ENCODE assay signal across 20 cellular contexts in the genomic region with DNA sequence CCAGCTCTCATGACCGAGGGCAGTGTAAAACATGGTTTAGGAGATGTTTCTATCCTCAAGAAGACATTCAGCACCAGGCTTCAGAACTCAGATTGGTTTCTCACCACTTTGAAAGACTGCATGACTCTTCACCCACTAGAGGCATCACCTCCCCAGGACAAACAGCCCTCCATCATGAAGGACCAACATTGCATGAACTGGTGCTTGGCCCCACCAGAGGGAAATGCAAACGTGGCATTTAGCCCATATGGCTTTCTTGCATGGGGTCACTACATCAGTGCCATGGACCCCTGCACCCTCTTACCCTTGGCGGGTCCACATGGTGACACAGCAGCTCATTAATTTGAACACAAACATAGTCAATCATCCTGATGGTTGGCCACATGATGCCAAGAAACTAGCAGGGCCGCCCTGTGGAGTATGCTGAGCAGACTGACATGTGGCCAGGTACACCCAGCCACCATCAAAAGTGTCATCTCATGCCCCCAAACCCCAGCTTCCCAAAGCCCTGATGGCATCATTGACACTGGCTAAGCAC.
DNase-seq lines count a peak whose midpoint lies in the region; TF ChIP-seq lines count a peak whose summit lies in the region.
"Had no signal": no experiment of that assay in that cellular context is flagged by ENCODE, and none has a peak within 500 bp of the region (broad histone marks: within the 10 kb centered on the region; RNA-seq: fewer than 3 reads in every experiment).

No MANE protein-coding gene starts in this region.

- no peaks in the 10 kb centered on the region for H3K9me3 Mint-ChIP-seq in osteocyte (ENCODE audit: unreplicated experiment)
- H3K9me3 Mint-ChIP-seq: CD8-positive, alpha-beta T cell had no signal

- H3K9me2 ChIP-seq in OCI-LY7 (ENCODE audit: insufficient read depth, low read length) = no peaks in the 10 kb centered on the region
- H3K9me2 ChIP-seq: SK-N-SH had no signal

- POLR2A ChIA-PET in OCI-LY7 (lab: Charles Lee) = interaction anchor here (0.5 to 0.8 kb wide), 4 partner anchors 14 to 671 kb away, joined by 3 to 6 read pairs (median 4); no protein-coding TSS in a partner anchor

- intact Hi-C loops in cardiac septum (cut with DNase I) = no loop called here
- intact Hi-C loops in OCI-LY7 (cut with micrococcal nuclease; ENCODE audit: unreplicated experiment) = loop anchor here (5.0 kb wide), 1 partner anchor 200 kb away; no protein-coding TSS in a partner anchor

- DNase-seq in right atrium auricular region (ENCODE audit: low spot score) (peak; percentile 4), cardiac septum (ENCODE audit: low spot score) (no peak), OCI-LY7 (ENCODE audit: low spot score) (no peak), osteocyte (ENCODE audit: extremely low spot score, unreplicated experiment) (peak; percentile 51), substantia nigra (lab: John Stamatoyannopoulos, UW) (no peak), NCI-H345 (lab: John Stamatoyannopoulos, UW) (no peak)
- DNase-seq in activated CD4-positive, CD25-positive, alpha-beta regulatory T cell (lab: John Stamatoyannopoulos, UW) = no peak
- DNase-seq in activated CD4-positive, alpha-beta T cell treated with anti-CD3 and anti-CD28 coated beads, Interleukin-2, amount 50 U/mL, for 48 hours = no peak
- DNase-seq: 8988T; CD8-positive, alpha-beta T cell; GM23248; NCI-H1092 treated with DMSO at 0.1 percent for 48 hours; NCI-H146; NCI-H2081; NCI-H2171 treated with DMSO at 0.1 percent for 48 hours; NCI-H446 treated with DMSO at 0.1 percent for 48 hours; SHP77; SK-N-SH had no signal

- H2AFZ ChIP-seq in OCI-LY7 (ENCODE audit: low read length) = peak overlapping the region; percentile 57; the same call in 1 of the 2 replicates
- H2AFZ ChIP-seq: GM23248 had no signal

- no peaks in the 10 kb centered on the region for H3K4me1 Mint-ChIP-seq in osteocyte (ENCODE audit: unreplicated experiment)

- TF ChIP-seq CTCF in right atrium auricular region (IDR thresholded peaks at IDR 0.05) (no peak), OCI-LY7 (conservative IDR thresholded peaks at IDR 0.05; ENCODE audit: low read length) (no peak), osteocyte (IDR thresholded peaks at IDR 0.05) (no peak)

- no peaks in the 10 kb centered on the region for H3K79me2 ChIP-seq in OCI-LY7 (ENCODE audit: insufficient read depth, low read depth, low read length)

- CTCF ChIA-PET in OCI-LY7 (lab: Charles Lee; ENCODE audit: unreplicated experiment) = interaction anchor here (1.5 kb wide), 1 partner anchor 14 kb away, joined by 4 read pairs; no protein-coding TSS in a partner anchor

- no peak overlapping the region for H3K4me3 Mint-ChIP-seq in osteocyte (ENCODE audit: unreplicated experiment)
- H3K4me3 Mint-ChIP-seq: CD8-positive, alpha-beta T cell had no signal

- H3K36me3 ChIP-seq in right atrium auricular region (no peaks in the 10 kb centered on the region), OCI-LY7 (ENCODE audit: insufficient read depth, low read length) (no peaks in the 10 kb centered on the region)
- H3K36me3 ChIP-seq: HAP-1 had no signal

- H3K4me2 ChIP-seq in OCI-LY7 (ENCODE audit: low read length) = peak overlapping the region; percentile 53
- H3K4me2 ChIP-seq: SK-N-SH had no signal

- peaks cover 0 to 14% of the 10 kb centered on the region in 2 donors for H3K4me1 ChIP-seq in right atrium auricular region
- peaks cover 38% of the 10 kb centered on the region for H3K4me1 ChIP-seq in OCI-LY7 (ENCODE audit: insufficient read depth, low read length, poor library complexity, severe bottlenecking)
- H3K4me1 ChIP-seq: HAP-1 had no signal

- H3K36me3 Mint-ChIP-seq in osteocyte (ENCODE audit: unreplicated experiment) = no peaks in the 10 kb centered on the region
- H3K36me3 Mint-ChIP-seq: CD8-positive, alpha-beta T cell had no signal

- no peaks in the 10 kb centered on the region for H3K9me3 ChIP-seq in right atrium auricular region
- no peaks in the 10 kb centered on the region for H3K9me3 ChIP-seq in OCI-LY7 (ENCODE audit: low read length)
- H3K9me3 ChIP-seq: HAP-1, SK-N-SH had no signal

- no peak overlapping the region for H3K4me3 ChIP-seq in right atrium auricular region
- peak overlapping the region; percentile 25 for H3K4me3 ChIP-seq in OCI-LY7 (ENCODE audit: low read depth, low read length, poor library complexity, severe bottlenecking)
- H3K4me3 ChIP-seq: GM23248, HAP-1, K562 had no signal

- H3K27ac Mint-ChIP-seq in osteocyte (ENCODE audit: unreplicated experiment) = no peak overlapping the region
- H3K27ac Mint-ChIP-seq: CD8-positive, alpha-beta T cell had no signal

- no TSS peak for BruUV-seq in OCI-LY7 (replicated peaks; lab: Mats Ljungman, UMichigan)

- no peak overlapping the region for H3K27ac ChIP-seq in right atrium auricular region
- peak overlapping the region; percentile 53 for H3K27ac ChIP-seq in OCI-LY7 (ENCODE audit: low read depth, low read length, poor library complexity, severe bottlenecking)
- no peak overlapping the region for H3K27ac ChIP-seq in substantia nigra (ENCODE audit: low read depth, low read length, poor library complexity, severe bottlenecking)
- H3K27ac ChIP-seq: GM23248 had no signal

- no peaks in the 10 kb centered on the region for H3K27me3 ChIP-seq in right atrium auricular region

- H3K27me3 Mint-ChIP-seq in osteocyte (ENCODE audit: unreplicated experiment) = no peaks in the 10 kb centered on the region

- no peaks in the 10 kb centered on the region for H4K20me1 ChIP-seq in OCI-LY7 (ENCODE audit: insufficient read depth, low read length)

Comparison
In these comparisons a context has a peak if more than half of its experiments do, and no peak if none do; other contexts are left out.
1. DNase-seq: peak in right atrium auricular region (single experiment) and osteocyte (single experiment); none in cardiac septum (single experiment), OCI-LY7 (single experiment), substantia nigra (0 of 49), NCI-H345 (single experiment), activated CD4-positive, CD25-positive, alpha-beta regulatory T cell (0 of 4) and activated CD4-positive, alpha-beta T cell treated with anti-CD3 and anti-CD28 coated beads, Interleukin-2, amount 50 U/mL, for 48 hours (0 of 2).